ENCODE assay signal across 27 cellular contexts in the genomic region with DNA sequence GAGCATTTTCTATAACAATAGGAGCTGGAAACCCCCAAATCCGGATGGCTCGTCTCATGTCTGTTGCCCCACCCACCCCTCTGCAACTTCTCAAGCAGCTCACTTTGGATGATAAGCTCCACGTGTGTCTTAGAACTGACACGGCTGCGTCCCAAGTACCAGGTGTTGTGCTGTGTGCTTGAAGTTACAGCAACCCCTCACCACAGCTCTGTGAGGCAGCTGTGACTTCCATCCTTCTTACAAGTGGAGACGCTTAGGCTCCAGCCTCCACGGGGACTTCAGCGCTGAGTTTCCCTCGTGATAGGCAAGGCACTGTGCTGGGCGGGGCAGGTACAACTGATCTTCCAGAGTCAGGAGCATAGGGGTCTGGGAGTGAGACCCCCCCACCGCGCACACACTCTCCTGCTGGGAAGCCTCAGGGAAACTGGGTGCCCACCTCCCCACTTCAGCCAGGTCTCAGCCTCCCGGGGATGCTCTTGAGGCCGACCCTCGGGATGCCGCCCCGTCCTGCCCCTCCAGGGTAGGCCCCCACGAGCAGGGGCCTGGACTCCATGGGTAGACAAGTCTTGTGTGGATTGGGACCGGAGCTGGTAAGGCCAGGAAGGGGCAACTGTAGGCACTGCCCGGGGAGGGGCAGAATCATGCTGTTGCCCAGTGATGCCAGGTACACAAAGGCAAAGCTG. TPM values are rescaled to one million over a fixed set of nuclear protein-coding genes. Genes with fewer than 3 reads are reported as not detected.
A peak's percentile ranks its signal among the peaks of the same experiment; 100 is the strongest.
DNase-seq lines count a peak whose midpoint lies in the region; ATAC-seq and TF ChIP-seq lines count a peak whose summit lies in the region.
"Had no signal": no experiment of that assay in that cellular context is flagged by ENCODE, and none has a peak within 500 bp of the region (broad histone marks: within the 10 kb centered on the region; RNA-seq: fewer than 3 reads in every experiment).

No MANE protein-coding gene starts in this region.

- no peak for ATAC-seq in activated naive CD8-positive, alpha-beta T cell treated with anti-CD3 and anti-CD28 coated beads, Interleukin-2, amount 10 ng/mL, durations not matched to agents 7 days and 5 days (ENCODE audit: low read depth)
- no peak for ATAC-seq in GM21515 (IDR thresholded peaks at IDR 0.05; ENCODE audit: unreplicated experiment)
- ATAC-seq: gastrocnemius medialis had no signal

- DNase-seq in activated naive CD8-positive, alpha-beta T cell treated with anti-CD3 and anti-CD28 coated beads, Interleukin-2, amount 10 ng/mL, durations not matched to agents 7 days and 5 days: no peak
- no peak for DNase-seq in activated naive CD8-positive, alpha-beta T cell treated with anti-CD3 and anti-CD28 coated beads for 36 hours
- DNase-seq in NAMALWA (ENCODE audit: low spot score) (peak; percentile 26), mesenteric fat pad (ENCODE audit: low spot score) (peak; percentile 73), H4 (ENCODE audit: low spot score) (no peak), 8988T (no peak), suprapubic skin (ENCODE audit: low spot score in 2 of 2) (no peak)
- DNase-seq: activated CD4-positive, CD25-positive, alpha-beta regulatory T cell; C1 segment of cervical spinal cord; DMS 273 treated with DMSO at 0.1 percent for 48 hours; effector CD4-positive, alpha-beta T cell; gastrocnemius medialis; hypothalamus; lower lobe of right lung; NCI-H1694 treated with DMSO at 0.1 percent for 48 hours; NCI-H2171 treated with DMSO at 0.1 percent for 48 hours; NCI-H526 treated with DMSO at 0.1 percent for 48 hours; RPMI8226; upper lobe of right lung had no signal

- H3K27me3 Mint-ChIP-seq in activated naive CD8-positive, alpha-beta T cell treated with anti-CD3 and anti-CD28 coated beads, Interleukin-2, amount 10 ng/mL, durations not matched to agents 7 days and 5 days: peaks cover 18% of the 10 kb centered on the region
- H3K27me3 Mint-ChIP-seq in activated naive CD8-positive, alpha-beta T cell treated with anti-CD3 and anti-CD28 coated beads for 36 hours: peaks cover 59% of the 10 kb centered on the region

- no peak for TF ChIP-seq POLR2A in suprapubic skin (IDR thresholded peaks at IDR 0.05)

- no peaks in the 10 kb centered on the region for H3K9me3 Mint-ChIP-seq in activated naive CD8-positive, alpha-beta T cell treated with anti-CD3 and anti-CD28 coated beads, Interleukin-2, amount 10 ng/mL, durations not matched to agents 7 days and 5 days
- peaks cover 2% of the 10 kb centered on the region for H3K9me3 Mint-ChIP-seq in activated naive CD8-positive, alpha-beta T cell treated with anti-CD3 and anti-CD28 coated beads for 36 hours
- H3K9me3 Mint-ChIP-seq: activated T-helper 1 cell treated with anti-CD3 and anti-CD28 coated beads, Interleukin-12 subunit alpha, Interleukin-12 subunit beta, Interleukin-2, Interleukin-4 antibody, amounts not matched to agents 30 ng/mL and 10 ng/mL and 1 ng/mL, durations not matched to agents 14 hours and 24 hours and 36 hours had no signal

- no peak overlapping the region for H3K4me3 ChIP-seq in suprapubic skin
- H3K4me3 ChIP-seq: gastrocnemius medialis, SK-N-MC had no signal

- H3K27ac ChIP-seq in suprapubic skin: no peak overlapping the region
- H3K27ac ChIP-seq: esophagus muscularis mucosa, gastrocnemius medialis, lower lobe of right lung, parathyroid adenoma, SK-N-MC, upper lobe of right lung had no signal

- POLR2A ChIA-PET in activated naive CD8-positive, alpha-beta T cell treated with anti-CD3 and anti-CD28 coated beads, Interleukin-2, amount 10 ng/mL, durations not matched to agents 7 days and 5 days (lab: Charles Lee): no interaction called here

- H3K27ac Mint-ChIP-seq in activated naive CD8-positive, alpha-beta T cell treated with anti-CD3 and anti-CD28 coated beads, Interleukin-2, amount 10 ng/mL, durations not matched to agents 7 days and 5 days: no peak overlapping the region
- no peak overlapping the region for H3K27ac Mint-ChIP-seq in activated naive CD8-positive, alpha-beta T cell treated with anti-CD3 and anti-CD28 coated beads for 36 hours
- H3K27ac Mint-ChIP-seq: activated T-helper 1 cell treated with anti-CD3 and anti-CD28 coated beads, Interleukin-12 subunit alpha, Interleukin-12 subunit beta, Interleukin-2, Interleukin-4 antibody, amounts not matched to agents 30 ng/mL and 10 ng/mL and 1 ng/mL, durations not matched to agents 14 hours and 24 hours and 36 hours had no signal

- H3K36me3 ChIP-seq in suprapubic skin: no peaks in the 10 kb centered on the region
- H3K36me3 ChIP-seq: esophagus muscularis mucosa, gastrocnemius medialis, lower lobe of right lung, upper lobe of right lung had no signal

- H3K4me3 Mint-ChIP-seq in activated naive CD8-positive, alpha-beta T cell treated with anti-CD3 and anti-CD28 coated beads, Interleukin-2, amount 10 ng/mL, durations not matched to agents 7 days and 5 days: peak overlapping the region; percentile 44
- no peak overlapping the region for H3K4me3 Mint-ChIP-seq in activated naive CD8-positive, alpha-beta T cell treated with anti-CD3 and anti-CD28 coated beads for 36 hours
- H3K4me3 Mint-ChIP-seq: activated T-helper 1 cell treated with anti-CD3 and anti-CD28 coated beads, Interleukin-12 subunit alpha, Interleukin-12 subunit beta, Interleukin-2, Interleukin-4 antibody, amounts not matched to agents 30 ng/mL and 10 ng/mL and 1 ng/mL, durations not matched to agents 14 hours and 24 hours and 36 hours had no signal

- WGBS in suprapubic skin: 57% methylated on average over 10 of the region's 20 CpGs

- TF ChIP-seq EP300 in suprapubic skin (IDR thresholded peaks at IDR 0.05): no peak

- TF ChIP-seq CTCF in suprapubic skin (IDR thresholded peaks at IDR 0.05): no peak

- no peaks in the 10 kb centered on the region for H3K9me3 ChIP-seq in suprapubic skin
- H3K9me3 ChIP-seq: esophagus muscularis mucosa, gastrocnemius medialis, lower lobe of right lung, upper lobe of right lung had no signal

- peaks cover 3% of the 10 kb centered on the region for H3K36me3 Mint-ChIP-seq in activated naive CD8-positive, alpha-beta T cell treated with anti-CD3 and anti-CD28 coated beads, Interleukin-2, amount 10 ng/mL, durations not matched to agents 7 days and 5 days
- H3K36me3 Mint-ChIP-seq in activated naive CD8-positive, alpha-beta T cell treated with anti-CD3 and anti-CD28 coated beads for 36 hours: peaks cover 10% of the 10 kb centered on the region

- H3K4me1 Mint-ChIP-seq in activated naive CD8-positive, alpha-beta T cell treated with anti-CD3 and anti-CD28 coated beads, Interleukin-2, amount 10 ng/mL, durations not matched to agents 7 days and 5 days: peaks cover 18% of the 10 kb centered on the region
- H3K4me1 Mint-ChIP-seq in activated naive CD8-positive, alpha-beta T cell treated with anti-CD3 and anti-CD28 coated beads for 36 hours: peaks cover 14% of the 10 kb centered on the region

- H3K27me3 ChIP-seq in suprapubic skin: peaks cover 75% of the 10 kb centered on the region

- H3K4me1 ChIP-seq in suprapubic skin: peaks cover 15% of the 10 kb centered on the region
- H3K4me1 ChIP-seq: gastrocnemius medialis, parathyroid adenoma had no signal

RNA-seq across cellular contexts. Expression of gene EN2, which starts 31.4 kb away (rescaled TPM):
- total RNA-seq in activated naive CD8-positive, alpha-beta T cell treated with anti-CD3 and anti-CD28 coated beads, Interleukin-2, amount 10 ng/mL, durations not matched to agents 7 days and 5 days: not detected
- total RNA-seq in activated naive CD8-positive, alpha-beta T cell treated with anti-CD3 and anti-CD28 coated beads for 36 hours: not detected
- total RNA-seq in mesenteric fat pad (0.22 TPM), suprapubic skin (under 1 TPM in 3 of 4 donors, not detected in 1; 0.21 to 0.56 (median 0.34) TPM)
- total RNA-seq in H4 (2014; rRNA removed; shearing (Covaris generic)): 0.16 and 0.29 TPM in 2 replicates
- total RNA-seq: activated T-helper 1 cell treated with anti-CD3 and anti-CD28 coated beads, Interleukin-12 subunit alpha, Interleukin-12 subunit beta, Interleukin-2, Interleukin-4 antibody, amounts not matched to agents 30 ng/mL and 10 ng/mL and 1 ng/mL, durations not matched to agents 14 hours and 24 hours and 36 hours; G401; HT1080; lower lobe of right lung; upper lobe of right lung had no signal

RNA-seq across cellular contexts. Expression of gene CNPY1, which starts 57.1 kb away (rescaled TPM):
- total RNA-seq in activated naive CD8-positive, alpha-beta T cell treated with anti-CD3 and anti-CD28 coated beads, Interleukin-2, amount 10 ng/mL, durations not matched to agents 7 days and 5 days: not detected
- not detected for total RNA-seq in activated naive CD8-positive, alpha-beta T cell treated with anti-CD3 and anti-CD28 coated beads for 36 hours
- not detected for total RNA-seq in mesenteric fat pad
- 0.08 TPM in 1 of 2 replicates, not detected in the other for total RNA-seq in H4 (2014; rRNA removed; shearing (Covaris generic))
- total RNA-seq in suprapubic skin: not detected
- total RNA-seq: activated T-helper 1 cell treated with anti-CD3 and anti-CD28 coated beads, Interleukin-12 subunit alpha, Interleukin-12 subunit beta, Interleukin-2, Interleukin-4 antibody, amounts not matched to agents 30 ng/mL and 10 ng/mL and 1 ng/mL, durations not matched to agents 14 hours and 24 hours and 36 hours; chondrocyte; esophagus muscularis mucosa; G401; HT1080; lower lobe of right lung; upper lobe of right lung had no signal

Comparison
In these comparisons a context has a peak if more than half of its experiments do, and no peak if none do; other contexts are left out.
1. DNase-seq: peak in NAMALWA (single experiment) and mesenteric fat pad (single experiment); none in activated naive CD8-positive, alpha-beta T cell treated with anti-CD3 and anti-CD28 coated beads, Interleukin-2, amount 10 ng/mL, durations not matched to agents 7 days and 5 days (single experiment), activated naive CD8-positive, alpha-beta T cell treated with anti-CD3 and anti-CD28 coated beads for 36 hours (single experiment), H4 (single experiment), 8988T (single experiment) and suprapubic skin (0 of 2).